Comparison of ENCODE assay signal across 19 cellular contexts in the genomic region with DNA sequence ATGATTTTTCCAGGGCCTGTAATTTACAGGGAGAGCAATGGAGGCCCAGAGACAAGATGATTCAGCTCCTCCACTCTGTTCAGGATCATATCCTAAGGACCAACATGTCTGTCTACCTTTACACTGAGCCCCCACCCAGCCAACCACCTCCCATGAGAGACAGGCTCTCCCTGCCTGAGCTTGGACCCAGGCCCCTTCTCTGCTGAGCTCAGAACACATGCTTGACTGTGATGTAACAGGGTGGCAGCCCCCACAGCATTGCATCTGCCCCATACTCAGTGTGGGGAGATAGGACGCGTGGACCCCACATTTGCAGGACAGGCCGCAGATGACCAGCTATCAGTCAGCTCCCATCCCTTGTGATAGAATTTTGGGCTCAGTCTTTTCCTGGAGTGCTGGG.
"Had no signal": no experiment of that assay in that cellular context is flagged by ENCODE, and none has a peak within 500 bp of the region (broad histone marks: within the 10 kb centered on the region; RNA-seq: fewer than 3 reads in every experiment).

No MANE protein-coding gene starts in this region.

- ATAC-seq: activated CD4-positive, alpha-beta T cell treated with anti-CD3 and anti-CD28 coated beads for 36 hours; activated T-cell treated with anti-CD3 and anti-CD28 coated beads, Interleukin-2, amount 50 U/mL, for 4 hours; WTC11 had no signal

- H3K36me3 ChIP-seq: cardiac muscle cell, left lung, thoracic aorta, upper lobe of right lung had no signal

- H3K27me3 ChIP-seq: cardiac muscle cell, foreskin keratinocyte, left lung, upper lobe of right lung had no signal

- H3K27ac ChIP-seq: cardiac muscle cell, foreskin keratinocyte, left lung, thoracic aorta, upper lobe of right lung had no signal

- H3K4me1 ChIP-seq: foreskin keratinocyte, left lung, upper lobe of right lung had no signal

- H3K4me3 ChIP-seq: cardiac muscle cell, left lung, thoracic aorta, upper lobe of right lung had no signal

- DNase-seq: activated CD4-positive, alpha-beta T cell treated with anti-CD3 and anti-CD28 coated beads for 36 hours; activated CD4-positive, alpha-beta T cell treated with anti-CD3 and anti-CD28 coated beads, Interleukin-2, amount 50 U/mL, for 4 hours; activated CD8-positive, alpha-beta memory T cell treated with anti-CD3 and anti-CD28 coated beads, Interleukin-2, amount 50 U/mL, for 48 hours; activated naive CD4-positive, alpha-beta T cell; activated naive CD8-positive, alpha-beta T cell treated with anti-CD3 and anti-CD28 coated beads, Interleukin-2, amount 10 ng/mL, durations not matched to agents 7 days and 5 days; activated T-cell treated with anti-CD3 and anti-CD28 coated beads, Interleukin-2, amount 50 U/mL, for 4 hours; amniotic stem cell; effector CD4-positive, alpha-beta T cell; kidney glomerular epithelial cell; occipital lobe; stimulated activated CD4-positive, alpha-beta T cell treated with anti-CD3 and anti-CD28 coated beads, Interleukin-2, amount 100 ng/mL, for 48 hours; stimulated activated naive CD4-positive, alpha-beta T cell; T1000; upper lobe of right lung had no signal

- H3K9me3 ChIP-seq: left lung, thoracic aorta, upper lobe of right lung had no signal
